Comparison of ENCODE assay signal across 21 cellular contexts in genomic region chr5:142878111-142878510, GRCh38.
"Had no signal": no experiment of that assay in that cellular context is flagged by ENCODE, and none has a peak within 500 bp of the region (broad histone marks: within the 10 kb centered on the region; RNA-seq: fewer than 3 reads in every experiment).

No MANE protein-coding gene starts in this region.

- H3K27ac Mint-ChIP-seq: stimulated activated naive B cell treated with anti-CD40 and anti-IgM and Interleukin-4, amounts not matched to agents 10 μg/mL and 1 μg/mL and 100 μg/mL, for 72 hours; stimulated activated naive CD8-positive, alpha-beta T cell treated with anti-CD3 and anti-CD28 coated beads, Interleukin-15, Interleukin-2, amounts not matched to agents 100 ng/mL and 50 ng/mL, for 24 hours had no signal

- H3K4me3 ChIP-seq: esophagus muscularis mucosa, lower lobe of right lung, prostate gland, right atrium auricular region, smooth muscle cell, suprapubic skin had no signal

- ATAC-seq: foreskin keratinocyte; left colon; left ventricle myocardium superior; lower lobe of right lung; naive thymus-derived CD8-positive, alpha-beta T cell; sciatic nerve; stimulated activated naive B cell treated with anti-CD40 and anti-IgM and Interleukin-4, amounts not matched to agents 10 μg/mL and 1 μg/mL and 100 μg/mL, for 72 hours had no signal

- H3K36me3 ChIP-seq: prostate gland, suprapubic skin had no signal

- H3K9me3 Mint-ChIP-seq: immature natural killer cell; naive thymus-derived CD8-positive, alpha-beta T cell; neural crest cell; stimulated activated naive B cell treated with anti-CD40 and anti-IgM and Interleukin-4, amounts not matched to agents 10 μg/mL and 1 μg/mL and 100 μg/mL, for 72 hours; stimulated activated naive CD8-positive, alpha-beta T cell treated with anti-CD3 and anti-CD28 coated beads, Interleukin-15, Interleukin-2, amounts not matched to agents 100 ng/mL and 50 ng/mL, for 24 hours had no signal

- H3K27me3 Mint-ChIP-seq: naive thymus-derived CD8-positive, alpha-beta T cell; stimulated activated naive B cell treated with anti-CD40 and anti-IgM and Interleukin-4, amounts not matched to agents 10 μg/mL and 1 μg/mL and 100 μg/mL, for 72 hours; stimulated activated naive CD8-positive, alpha-beta T cell treated with anti-CD3 and anti-CD28 coated beads, Interleukin-15, Interleukin-2, amounts not matched to agents 100 ng/mL and 50 ng/mL, for 24 hours had no signal

- H3K9me3 ChIP-seq: esophagus muscularis mucosa, lower lobe of right lung, prostate gland, right atrium auricular region, suprapubic skin had no signal

- H3K27me3 ChIP-seq: esophagus muscularis mucosa, foreskin keratinocyte, right atrium auricular region, suprapubic skin had no signal

- H3K27ac ChIP-seq: esophagus muscularis mucosa, foreskin keratinocyte, lower lobe of right lung, prostate gland, right atrium auricular region, suprapubic skin had no signal

- H3K4me1 ChIP-seq: prostate gland had no signal

- H3K4me3 Mint-ChIP-seq: immature natural killer cell; naive thymus-derived CD8-positive, alpha-beta T cell; neural crest cell; stimulated activated naive B cell treated with anti-CD40 and anti-IgM and Interleukin-4, amounts not matched to agents 10 μg/mL and 1 μg/mL and 100 μg/mL, for 72 hours; stimulated activated naive CD8-positive, alpha-beta T cell treated with anti-CD3 and anti-CD28 coated beads, Interleukin-15, Interleukin-2, amounts not matched to agents 100 ng/mL and 50 ng/mL, for 24 hours had no signal

- DNase-seq: effector memory CD4-positive, alpha-beta T cell; foreskin keratinocyte; hypothalamus; immature natural killer cell; islet precursor cell; kidney glomerular epithelial cell; left colon; left ventricle myocardium superior; lower lobe of right lung; naive thymus-derived CD8-positive, alpha-beta T cell; stimulated activated CD4-positive, alpha-beta T cell treated with anti-CD3 and anti-CD28 coated beads, Interleukin-4, amount 100 ng/mL, for 4 hours; stimulated activated naive B cell treated with anti-CD40 and anti-IgM and Interleukin-4, amounts not matched to agents 10 μg/mL and 1 μg/mL and 100 μg/mL, for 72 hours; trophoblast cell had no signal
